10 cellular contexts compared by ENCODE assay signal in genomic region chr3:169669816-169670215, GRCh38. TPM values are rescaled to one million over a fixed set of nuclear protein-coding genes. Genes with fewer than 3 reads are reported as not detected.
DNase-seq lines count a peak whose midpoint lies in the region; ATAC-seq and TF ChIP-seq lines count a peak whose summit lies in the region.
"Had no signal": no experiment of that assay in that cellular context is flagged by ENCODE, and none has a peak within 500 bp of the region (broad histone marks: within the 10 kb centered on the region; RNA-seq: fewer than 3 reads in every experiment).

No MANE protein-coding gene starts in this region.

- no peak overlapping the region for H3K9ac ChIP-seq in HUES64 (ENCODE audit: low read depth, low read length)
- H3K9ac ChIP-seq: BLaER1 had no signal

- ATAC-seq in GM18858 (IDR thresholded peaks at IDR 0.05; ENCODE audit: unreplicated experiment) (no peak), GM19397 (IDR thresholded peaks at IDR 0.05; ENCODE audit: unreplicated experiment) (no peak), GM21447 (IDR thresholded peaks at IDR 0.05; ENCODE audit: unreplicated experiment) (no peak)

- H3K9me3 ChIP-seq in HUES64 (ENCODE audit: insufficient read depth, low read depth, low read length), result peaks cover 9% of the 10 kb centered on the region; the same call in 1 of the 2 replicates

- 19% methylated on average over 7 of the region's 7 CpGs for WGBS in HUES64

- H3K4me3 ChIP-seq in H7 (ENCODE audit: insufficient read depth, low read depth, low read length), result peak overlapping the region; percentile 55; the same call in 1 of the 2 replicates
- peak overlapping the region; percentile 58 for H3K4me3 ChIP-seq in HUES64 (ENCODE audit: low read length)

- no peak overlapping the region for H3K27ac ChIP-seq in HUES64 (ENCODE audit: low read depth, low read length)
- H3K27ac ChIP-seq: BLaER1 had no signal

- no peak overlapping the region for H3K27ac Mint-ChIP-seq in endothelial cell (ENCODE audit: unreplicated experiment)
- H3K27ac Mint-ChIP-seq in neural crest cell (ENCODE audit: unreplicated experiment), result no peak overlapping the region

- no peaks in the 10 kb centered on the region for H3K36me3 ChIP-seq in H7 (replicated peaks; ENCODE audit: control insufficient read depth, insufficient read depth, low read length)
- no peaks in the 10 kb centered on the region for H3K36me3 ChIP-seq in HUES64 (ENCODE audit: insufficient read depth, low read length)
- H3K36me3 ChIP-seq: BLaER1 had no signal

- DNase-seq in H7, result no peak
- no peak for DNase-seq in endothelial cell (ENCODE audit: low spot score)
- no peak for DNase-seq in neural crest cell (ENCODE audit: low read depth, low spot score)
- DNase-seq in activated CD4-positive, alpha-beta T cell treated with anti-CD3 and anti-CD28 coated beads, Interleukin-2, amount 50 U/mL, for 4 hours, result no peak
- DNase-seq: NCI-H2029 treated with DMSO at 0.1 percent for 48 hours had no signal

- H3K4me3 Mint-ChIP-seq in endothelial cell (ENCODE audit: unreplicated experiment) (peak overlapping the region; percentile 37), neural crest cell (peak overlapping the region; percentile 2)

- H3K4me1 Mint-ChIP-seq in endothelial cell (ENCODE audit: unreplicated experiment), result peaks cover 40% of the 10 kb centered on the region
- peaks cover 26% of the 10 kb centered on the region for H3K4me1 Mint-ChIP-seq in neural crest cell

- no peaks in the 10 kb centered on the region for H3K36me3 Mint-ChIP-seq in endothelial cell (ENCODE audit: low read depth, unreplicated experiment)
- H3K36me3 Mint-ChIP-seq in neural crest cell (ENCODE audit: low read depth), result peaks cover 7% of the 10 kb centered on the region

- H3K27me3 ChIP-seq in H7 (ENCODE audit: control insufficient read depth, insufficient read depth, low read length) (peaks cover 41% of the 10 kb centered on the region), HUES64 (ENCODE audit: insufficient read depth, low read length) (peaks cover 60% of the 10 kb centered on the region)

- peaks cover 45% of the 10 kb centered on the region for H3K4me1 ChIP-seq in HUES64 (ENCODE audit: insufficient read depth, low read length)

- no peak for TF ChIP-seq CTCF in endothelial cell (IDR thresholded peaks at IDR 0.05; ENCODE audit: unreplicated experiment)
- TF ChIP-seq CTCF in neural crest cell (conservative IDR thresholded peaks at IDR 0.05), result no peak

- H3K27me3 Mint-ChIP-seq in endothelial cell (ENCODE audit: unreplicated experiment) (peaks cover 12% of the 10 kb centered on the region), neural crest cell (ENCODE audit: low read depth) (peaks cover 90% of the 10 kb centered on the region)

- H3K9me3 Mint-ChIP-seq in endothelial cell (ENCODE audit: unreplicated experiment) (peaks cover 5% of the 10 kb centered on the region), neural crest cell (peaks cover 12% of the 10 kb centered on the region)

RNA-seq across cellular contexts. Expression of gene MECOM, which starts 6.3 kb away (rescaled TPM):
- total RNA-seq in H7 (2014; rRNA removed; shearing (Covaris generic)), result 17.7 and 22.9 TPM in 2 replicates
- polyA plus RNA-seq in HUES64 (2013, experiment 1 of 2), result 3.0 TPM
- 3.2 TPM for polyA plus RNA-seq in HUES64 (2013, experiment 2 of 2)
- total RNA-seq in endothelial cell (ENCODE audit: unreplicated experiment) (164 TPM), neural crest cell (1.1 and 2.9 TPM in 2 replicates)
